9 cellular contexts compared by ENCODE assay signal in genomic region chr11:34565417-34566208, GRCh38. TPM values are rescaled to one million over a fixed set of nuclear protein-coding genes. Genes with fewer than 3 reads are reported as not detected.
DNase-seq lines count a peak whose midpoint lies in the region; ATAC-seq and TF ChIP-seq lines count a peak whose summit lies in the region.
"Had no signal": no experiment of that assay in that cellular context is flagged by ENCODE, and none has a peak within 500 bp of the region (broad histone marks: within the 10 kb centered on the region; RNA-seq: fewer than 3 reads in every experiment).

No MANE protein-coding gene starts in this region.

- no peak overlapping the region for H3K27ac Mint-ChIP-seq in Calu3 (ENCODE audit: unreplicated experiment)
- no peak overlapping the region for H3K27ac Mint-ChIP-seq in activated T-helper 1 cell treated with anti-CD3 and anti-CD28 coated beads, Interleukin-12 subunit alpha, Interleukin-12 subunit beta, Interleukin-2, Interleukin-4 antibody, amounts not matched to agents 30 ng/mL and 10 ng/mL and 1 ng/mL, durations not matched to agents 14 hours and 24 hours and 36 hours
- H3K27ac Mint-ChIP-seq in activated T-helper 2 cell treated with anti-CD3 and anti-CD28 coated beads, Interferon-gamma antibody, Interleukin-2, Interleukin-4, amounts not matched to agents 10 μg/mL and 5 μg/mL and 100 μg/mL, durations not matched to agents 14 hours and 24 hours and 36 hours = no peak overlapping the region

- no peak overlapping the region for H3K4me3 Mint-ChIP-seq in Calu3 (ENCODE audit: low read depth, unreplicated experiment)
- no peak overlapping the region for H3K4me3 Mint-ChIP-seq in activated T-helper 1 cell treated with anti-CD3 and anti-CD28 coated beads, Interleukin-12 subunit alpha, Interleukin-12 subunit beta, Interleukin-2, Interleukin-4 antibody, amounts not matched to agents 30 ng/mL and 10 ng/mL and 1 ng/mL, durations not matched to agents 14 hours and 24 hours and 36 hours
- no peak overlapping the region for H3K4me3 Mint-ChIP-seq in activated T-helper 2 cell treated with anti-CD3 and anti-CD28 coated beads, Interferon-gamma antibody, Interleukin-2, Interleukin-4, amounts not matched to agents 10 μg/mL and 5 μg/mL and 100 μg/mL, durations not matched to agents 14 hours and 24 hours and 36 hours (ENCODE audit: low read depth)

- TF ChIP-seq CTCF in Calu3 (IDR thresholded peaks at IDR 0.05; ENCODE audit: unreplicated experiment) (peak; percentile 46), HFF-Myc (IDR thresholded peaks at IDR 0.05; ENCODE audit: low read depth, low read length, missing control alignments) (peak; percentile 72)

- no peaks in the 10 kb centered on the region for H3K27me3 Mint-ChIP-seq in Calu3 (ENCODE audit: unreplicated experiment)
- H3K27me3 Mint-ChIP-seq in activated T-helper 1 cell treated with anti-CD3 and anti-CD28 coated beads, Interleukin-12 subunit alpha, Interleukin-12 subunit beta, Interleukin-2, Interleukin-4 antibody, amounts not matched to agents 30 ng/mL and 10 ng/mL and 1 ng/mL, durations not matched to agents 14 hours and 24 hours and 36 hours (ENCODE audit: insufficient read depth) = peaks cover 31% of the 10 kb centered on the region
- peaks cover 28% of the 10 kb centered on the region for H3K27me3 Mint-ChIP-seq in activated T-helper 2 cell treated with anti-CD3 and anti-CD28 coated beads, Interferon-gamma antibody, Interleukin-2, Interleukin-4, amounts not matched to agents 10 μg/mL and 5 μg/mL and 100 μg/mL, durations not matched to agents 14 hours and 24 hours and 36 hours (ENCODE audit: low read depth)

- peaks cover 24% of the 10 kb centered on the region for H3K4me1 Mint-ChIP-seq in Calu3 (ENCODE audit: low read depth, unreplicated experiment)
- no peaks in the 10 kb centered on the region for H3K4me1 Mint-ChIP-seq in activated T-helper 1 cell treated with anti-CD3 and anti-CD28 coated beads, Interleukin-12 subunit alpha, Interleukin-12 subunit beta, Interleukin-2, Interleukin-4 antibody, amounts not matched to agents 30 ng/mL and 10 ng/mL and 1 ng/mL, durations not matched to agents 14 hours and 24 hours and 36 hours (ENCODE audit: low read depth)
- peaks cover 3% of the 10 kb centered on the region for H3K4me1 Mint-ChIP-seq in activated T-helper 2 cell treated with anti-CD3 and anti-CD28 coated beads, Interferon-gamma antibody, Interleukin-2, Interleukin-4, amounts not matched to agents 10 μg/mL and 5 μg/mL and 100 μg/mL, durations not matched to agents 14 hours and 24 hours and 36 hours (ENCODE audit: low read depth)

- ATAC-seq in GM21825 (IDR thresholded peaks at IDR 0.05; ENCODE audit: unreplicated experiment) = no peak

- H3K9me3 Mint-ChIP-seq in Calu3 (ENCODE audit: low read depth, unreplicated experiment) = no peaks in the 10 kb centered on the region
- no peaks in the 10 kb centered on the region for H3K9me3 Mint-ChIP-seq in activated T-helper 1 cell treated with anti-CD3 and anti-CD28 coated beads, Interleukin-12 subunit alpha, Interleukin-12 subunit beta, Interleukin-2, Interleukin-4 antibody, amounts not matched to agents 30 ng/mL and 10 ng/mL and 1 ng/mL, durations not matched to agents 14 hours and 24 hours and 36 hours
- no peaks in the 10 kb centered on the region for H3K9me3 Mint-ChIP-seq in activated T-helper 2 cell treated with anti-CD3 and anti-CD28 coated beads, Interferon-gamma antibody, Interleukin-2, Interleukin-4, amounts not matched to agents 10 μg/mL and 5 μg/mL and 100 μg/mL, durations not matched to agents 14 hours and 24 hours and 36 hours

- DNase-seq in Calu3 (no peak), HFF-Myc (ENCODE audit: extremely low read depth, low read depth) (no peak), SKM-1 treated with dmso at 0.1 percent for 144 hours (lab: John Stamatoyannopoulos, UW; ENCODE audit: unreplicated experiment) (peak; percentile 3), iPS-NIHi7 (ENCODE audit: extremely low spot score) (peak; percentile 69), cortex of kidney (lab: John Stamatoyannopoulos, UW) (no peak)
- no peak for DNase-seq in activated T-helper 1 cell treated with anti-CD3 and anti-CD28 coated beads, Interleukin-12 subunit alpha, Interleukin-12 subunit beta, Interleukin-2, Interleukin-4 antibody, amounts not matched to agents 30 ng/mL and 10 ng/mL and 1 ng/mL, durations not matched to agents 14 hours and 24 hours and 36 hours (ENCODE audit: low spot score)
- no peak for DNase-seq in activated T-helper 2 cell treated with anti-CD3 and anti-CD28 coated beads, Interferon-gamma antibody, Interleukin-2, Interleukin-4, amounts not matched to agents 10 μg/mL and 5 μg/mL and 100 μg/mL, durations not matched to agents 14 hours and 24 hours and 36 hours (ENCODE audit: low spot score)
- DNase-seq: NCI-H510A treated with DMSO at 0.1 percent for 48 hours had no signal

- intact Hi-C loops in Calu3 (cut with micrococcal nuclease; ENCODE audit: unreplicated experiment) = no loop called here
- intact Hi-C loops in activated T-helper 1 cell treated with anti-CD3 and anti-CD28 coated beads, Interleukin-12 subunit alpha, Interleukin-12 subunit beta, Interleukin-2, Interleukin-4 antibody, amounts not matched to agents 30 ng/mL and 10 ng/mL and 1 ng/mL, durations not matched to agents 14 hours and 24 hours and 36 hours (cut with micrococcal nuclease) = no loop called here
- intact Hi-C loops in activated T-helper 2 cell treated with anti-CD3 and anti-CD28 coated beads, Interferon-gamma antibody, Interleukin-2, Interleukin-4, amounts not matched to agents 10 μg/mL and 5 μg/mL and 100 μg/mL, durations not matched to agents 14 hours and 24 hours and 36 hours (cut with micrococcal nuclease) = loop anchor here (5.0 kb wide), 1 partner anchor 327 kb away; no protein-coding TSS in a partner anchor

- H3K4me3 ChIP-seq in HFF-Myc (replicated peaks; ENCODE audit: low read depth, low read length) = no peak overlapping the region

- CTCF ChIA-PET in Calu3 (lab: Charles Lee) = interaction anchor here (0.8 to 1.3 kb wide), 2 partner anchors 20 to 225 kb away, joined by 3 read pairs; no protein-coding TSS in a partner anchor

- no peaks in the 10 kb centered on the region for H3K36me3 Mint-ChIP-seq in Calu3 (ENCODE audit: insufficient read depth, unreplicated experiment)
- H3K36me3 Mint-ChIP-seq in activated T-helper 1 cell treated with anti-CD3 and anti-CD28 coated beads, Interleukin-12 subunit alpha, Interleukin-12 subunit beta, Interleukin-2, Interleukin-4 antibody, amounts not matched to agents 30 ng/mL and 10 ng/mL and 1 ng/mL, durations not matched to agents 14 hours and 24 hours and 36 hours (ENCODE audit: low read depth) = no peaks in the 10 kb centered on the region
- no peaks in the 10 kb centered on the region for H3K36me3 Mint-ChIP-seq in activated T-helper 2 cell treated with anti-CD3 and anti-CD28 coated beads, Interferon-gamma antibody, Interleukin-2, Interleukin-4, amounts not matched to agents 10 μg/mL and 5 μg/mL and 100 μg/mL, durations not matched to agents 14 hours and 24 hours and 36 hours (ENCODE audit: low read depth)

- BruUV-seq in Calu3 (replicated peaks; lab: Mats Ljungman, UMichigan) = no TSS peak

RNA-seq across cellular contexts. Expression of gene ELF5, which starts 52.0 kb away (rescaled TPM):
- not detected in 2 replicates for total RNA-seq in Calu3 (2022)
- total RNA-seq in activated T-helper 1 cell treated with anti-CD3 and anti-CD28 coated beads, Interleukin-12 subunit alpha, Interleukin-12 subunit beta, Interleukin-2, Interleukin-4 antibody, amounts not matched to agents 30 ng/mL and 10 ng/mL and 1 ng/mL, durations not matched to agents 14 hours and 24 hours and 36 hours = not detected in 2 replicates
- not detected in 2 replicates for total RNA-seq in activated T-helper 2 cell treated with anti-CD3 and anti-CD28 coated beads, Interferon-gamma antibody, Interleukin-2, Interleukin-4, amounts not matched to agents 10 μg/mL and 5 μg/mL and 100 μg/mL, durations not matched to agents 14 hours and 24 hours and 36 hours

RNA-seq across cellular contexts. Expression of gene EHF, which starts 55.3 kb away (rescaled TPM):
- 286 and 299 TPM in 2 replicates for total RNA-seq in Calu3 (2022)
- total RNA-seq in activated T-helper 1 cell treated with anti-CD3 and anti-CD28 coated beads, Interleukin-12 subunit alpha, Interleukin-12 subunit beta, Interleukin-2, Interleukin-4 antibody, amounts not matched to agents 30 ng/mL and 10 ng/mL and 1 ng/mL, durations not matched to agents 14 hours and 24 hours and 36 hours = not detected in 2 replicates
- not detected in 2 replicates for total RNA-seq in activated T-helper 2 cell treated with anti-CD3 and anti-CD28 coated beads, Interferon-gamma antibody, Interleukin-2, Interleukin-4, amounts not matched to agents 10 μg/mL and 5 μg/mL and 100 μg/mL, durations not matched to agents 14 hours and 24 hours and 36 hours

Comparison
In these comparisons a context has a peak if more than half of its experiments do, and no peak if none do; other contexts are left out.
1. DNase-seq: peak in SKM-1 treated with dmso at 0.1 percent for 144 hours (single experiment) and iPS-NIHi7 (single experiment); none in Calu3 (single experiment), HFF-Myc (single experiment), activated T-helper 1 cell treated with anti-CD3 and anti-CD28 coated beads, Interleukin-12 subunit alpha, Interleukin-12 subunit beta, Interleukin-2, Interleukin-4 antibody, amounts not matched to agents 30 ng/mL and 10 ng/mL and 1 ng/mL, durations not matched to agents 14 hours and 24 hours and 36 hours (single experiment), cortex of kidney (single experiment) and activated T-helper 2 cell treated with anti-CD3 and anti-CD28 coated beads, Interferon-gamma antibody, Interleukin-2, Interleukin-4, amounts not matched to agents 10 μg/mL and 5 μg/mL and 100 μg/mL, durations not matched to agents 14 hours and 24 hours and 36 hours (single experiment).
2. RNA of gene EHF, which starts 55.3 kb away (total RNA-seq): 286 to 299 TPM in Calu3; not detected in activated T-helper 1 cell treated with anti-CD3 and anti-CD28 coated beads, Interleukin-12 subunit alpha, Interleukin-12 subunit beta, Interleukin-2, Interleukin-4 antibody, amounts not matched to agents 30 ng/mL and 10 ng/mL and 1 ng/mL, durations not matched to agents 14 hours and 24 hours and 36 hours and not detected in activated T-helper 2 cell treated with anti-CD3 and anti-CD28 coated beads, Interferon-gamma antibody, Interleukin-2, Interleukin-4, amounts not matched to agents 10 μg/mL and 5 μg/mL and 100 μg/mL, durations not matched to agents 14 hours and 24 hours and 36 hours; every median in the first group is over 100 times any median in the second.